In genomic region chr12:86484473-86484872, GRCh38 we compare ENCODE assay signal across 27 cellular contexts.
A peak's percentile ranks its signal among the peaks of the same experiment; 100 is the strongest.
DNase-seq lines count a peak whose midpoint lies in the region; ATAC-seq, FAIRE-seq and TF ChIP-seq lines count a peak whose summit lies in the region.
"Had no signal": no experiment of that assay in that cellular context is flagged by ENCODE, and none has a peak within 500 bp of the region (broad histone marks: within the 10 kb centered on the region; RNA-seq: fewer than 3 reads in every experiment).

No MANE protein-coding gene starts in this region.

- no peaks in the 10 kb centered on the region for H3K27me3 ChIP-seq in H1 (replicated peaks in 1 of 4; ENCODE audit: control insufficient read depth in 3 of 4, extremely low read depth in 1 of 4, insufficient read depth in 3 of 4, low read length in 3 of 4)
- no peaks in the 10 kb centered on the region for H3K27me3 ChIP-seq in stomach
- no peaks in the 10 kb centered on the region for H3K27me3 ChIP-seq in tibial nerve
- H3K27me3 ChIP-seq: BE2C, BLaER1 had no signal

- peak; percentile 8 for ATAC-seq in stimulated activated memory B cell treated with anti-CD40 and anti-IgM and Interleukin-4, amounts not matched to agents 10 μg/mL and 1 μg/mL and 100 μg/mL, for 72 hours
- no peak for ATAC-seq in HG03460 (IDR thresholded peaks at IDR 0.05; ENCODE audit: unreplicated experiment)

- H4K5ac ChIP-seq in H1 (ENCODE audit: insufficient read length, low read depth, low read length): no peak overlapping the region

- no peak for DNase-seq in H1 (ENCODE audit: low read depth in 1 of 2, low spot score in 2 of 2)
- DNase-seq in posterior vena cava (ENCODE audit: low spot score): peak; percentile 66
- no peak for DNase-seq in stomach
- no peak for DNase-seq in T-helper 1 cell
- no peak for DNase-seq in tibial nerve (ENCODE audit: low spot score in 2 of 2)
- DNase-seq: 8988T; ACHN; BE2C; C1 segment of cervical spinal cord; CD4-positive, alpha-beta memory T cell; CD4-positive, CD25-positive, alpha-beta regulatory T cell; CD8-positive, alpha-beta memory T cell; COR-L47; DMS 273 treated with DMSO at 0.1 percent for 48 hours; DMS153; DMS79; DND-41; EL; GDM1 had no signal

- intact Hi-C loops in posterior vena cava (cut with DNase I) (no loop called here), stomach (cut with DNase I; ENCODE audit: low total_unique reads) (no loop called here)

- no peaks in the 10 kb centered on the region for H3K23me2 ChIP-seq in H1 (ENCODE audit: low read depth, low read length)

- no peak overlapping the region for H3K4me3 Mint-ChIP-seq in stimulated activated memory B cell treated with anti-CD40 and anti-IgM and Interleukin-4, amounts not matched to agents 10 μg/mL and 1 μg/mL and 100 μg/mL, for 72 hours
- H3K4me3 Mint-ChIP-seq: CD14-positive monocyte; CD4-positive, alpha-beta memory T cell; CD4-positive, CD25-positive, alpha-beta regulatory T cell; CD8-positive, alpha-beta memory T cell had no signal

- no peak for TF ChIP-seq POLR2A in H1 (IDR thresholded peaks at IDR 0.05; ENCODE audit: control extremely low read depth in 1 of 2, low read depth in 2 of 2, low read length in 2 of 2)
- TF ChIP-seq POLR2A in stomach (IDR thresholded peaks at IDR 0.05): no peak
- no peak for TF ChIP-seq POLR2A in tibial nerve (IDR thresholded peaks at IDR 0.05)

- H3K9me3 ChIP-seq in H1 (ENCODE audit: insufficient read depth in 2 of 2, low read depth in 1 of 2, low read length in 1 of 2) (no peaks in the 10 kb centered on the region), stomach (peaks cover 0 to 14% (median 3%) of the 10 kb centered on the region in 4 donors), tibial nerve (peaks cover 0 to 6% (median 0%) of the 10 kb centered on the region in 4 donors)
- H3K9me3 ChIP-seq: BE2C had no signal

- TF ChIP-seq CTCF in 22Rv1 (IDR thresholded peaks at IDR 0.05): no peak
- TF ChIP-seq CTCF in H1 (IDR thresholded peaks at IDR 0.05; ENCODE audit: control extremely low read depth in 1 of 3, insufficient read depth in 1 of 3, low read depth in 1 of 3, low read length in 3 of 3): no peak
- no peak for TF ChIP-seq CTCF in stomach (IDR thresholded peaks at IDR 0.05)
- no peak for TF ChIP-seq CTCF in tibial nerve (IDR thresholded peaks at IDR 0.05)

- H2BK20ac ChIP-seq in H1 (ENCODE audit: low read length): no peak overlapping the region

- no peaks in the 10 kb centered on the region for H3K79me2 ChIP-seq in H1 (ENCODE audit: control insufficient read depth in 1 of 2, insufficient read depth in 2 of 2, low read length in 2 of 2)

- H3K36me3 ChIP-seq in H1 (ENCODE audit: control insufficient read depth in 2 of 4, insufficient read depth in 4 of 4, low read length in 3 of 4) (no peaks in the 10 kb centered on the region; a peak in 1 of 8 replicates), stomach (no peaks in the 10 kb centered on the region), tibial nerve (no peaks in the 10 kb centered on the region)
- H3K36me3 ChIP-seq: BE2C, BLaER1 had no signal

- H3K18ac ChIP-seq in H1 (ENCODE audit: extremely low read depth, low read length): no peak overlapping the region

- H3K4me1 ChIP-seq in H1 (replicated peaks in 1 of 4; ENCODE audit: control insufficient read depth in 3 of 4, insufficient read depth in 4 of 4, low read length in 3 of 4): peaks cover 0 to 3% (median 0%) of the 10 kb centered on the region in 4 experiments; a peak in 1 of 7 replicates
- no peaks in the 10 kb centered on the region for H3K4me1 ChIP-seq in stomach
- no peaks in the 10 kb centered on the region for H3K4me1 ChIP-seq in tibial nerve
- H3K4me1 ChIP-seq: BE2C, BLaER1 had no signal

- no peak overlapping the region for H3K27ac Mint-ChIP-seq in stimulated activated memory B cell treated with anti-CD40 and anti-IgM and Interleukin-4, amounts not matched to agents 10 μg/mL and 1 μg/mL and 100 μg/mL, for 72 hours
- H3K27ac Mint-ChIP-seq: CD14-positive monocyte; CD4-positive, alpha-beta memory T cell; CD4-positive, CD25-positive, alpha-beta regulatory T cell; CD8-positive, alpha-beta memory T cell had no signal

- POLR2A ChIA-PET in H1 (lab: Charles Lee; ENCODE audit: partially characterized antibody): interaction anchor here (0.6 kb wide), 1 partner anchor 449 kb away, joined by 4 read pairs; no protein-coding TSS in a partner anchor

- no peak overlapping the region for H3K4me2 ChIP-seq in H1 (ENCODE audit: insufficient read depth in 1 of 2, low read depth in 2 of 2, low read length in 2 of 2)
- H3K4me2 ChIP-seq: BLaER1 had no signal

- no peaks in the 10 kb centered on the region for H4K20me1 ChIP-seq in H1 (replicated peaks in 1 of 2; ENCODE audit: control insufficient read depth in 1 of 2, insufficient read depth in 2 of 2, low read length in 2 of 2)
- H4K20me1 ChIP-seq: BLaER1 had no signal

- TF ChIP-seq EP300 in H1 (IDR thresholded peaks at IDR 0.05; ENCODE audit: borderline replicate concordance in 1 of 2, low read depth in 2 of 2, low read length in 2 of 2): no peak
- TF ChIP-seq EP300 in stomach (IDR thresholded peaks at IDR 0.05): no peak
- TF ChIP-seq EP300 in tibial nerve (IDR thresholded peaks at IDR 0.05): no peak

- H3K23ac ChIP-seq in H1 (ENCODE audit: insufficient read length): no peak overlapping the region

- H2AK5ac ChIP-seq in H1 (ENCODE audit: low read depth, low read length): no peak overlapping the region

- H2BK5ac ChIP-seq in H1 (ENCODE audit: low read depth, low read length): no peak overlapping the region

- no peak overlapping the region for H3K56ac ChIP-seq in H1 (replicated peaks; ENCODE audit: insufficient read length, low read depth, low read length)

- H3K27me3 Mint-ChIP-seq in stimulated activated memory B cell treated with anti-CD40 and anti-IgM and Interleukin-4, amounts not matched to agents 10 μg/mL and 1 μg/mL and 100 μg/mL, for 72 hours: no peaks in the 10 kb centered on the region
- H3K27me3 Mint-ChIP-seq: CD4-positive, alpha-beta memory T cell; CD4-positive, CD25-positive, alpha-beta regulatory T cell; CD8-positive, alpha-beta memory T cell had no signal

- no peak overlapping the region for H3K4ac ChIP-seq in H1 (replicated peaks; ENCODE audit: insufficient read length, low read depth, low read length)

- H3K9me3 Mint-ChIP-seq in stimulated activated memory B cell treated with anti-CD40 and anti-IgM and Interleukin-4, amounts not matched to agents 10 μg/mL and 1 μg/mL and 100 μg/mL, for 72 hours: peaks cover 6% of the 10 kb centered on the region

- H3K79me1 ChIP-seq in H1 (ENCODE audit: low read depth, low read length): no peaks in the 10 kb centered on the region

- no peak overlapping the region for H2BK120ac ChIP-seq in H1 (replicated peaks; ENCODE audit: low read depth, low read length)

- no peak overlapping the region for H3K9ac ChIP-seq in H1 (replicated peaks in 1 of 4; ENCODE audit: extremely low read depth in 1 of 4, low read depth in 3 of 4, low read length in 3 of 4)
- H3K9ac ChIP-seq: BLaER1 had no signal

- H4K8ac ChIP-seq in H1 (ENCODE audit: extremely low read depth, insufficient read depth, low read length): peak overlapping the region; percentile 48

- H3K36me3 Mint-ChIP-seq in stimulated activated memory B cell treated with anti-CD40 and anti-IgM and Interleukin-4, amounts not matched to agents 10 μg/mL and 1 μg/mL and 100 μg/mL, for 72 hours: no peaks in the 10 kb centered on the region
- H3K36me3 Mint-ChIP-seq: CD14-positive monocyte; CD4-positive, alpha-beta memory T cell; CD4-positive, CD25-positive, alpha-beta regulatory T cell; CD8-positive, alpha-beta memory T cell had no signal

- no peak overlapping the region for H2BK15ac ChIP-seq in H1 (ENCODE audit: low read length)

- WGBS in H1 (ENCODE audit: extremely low coverage in 1 of 2, insufficient coverage in 1 of 2, insufficient read length in 1 of 2, insufficient replicate concordance in 2 of 2, low coverage in 1 of 2, low lambda C conversion rate in 2 of 2, missing lambda C conversion rate in 1 of 2), 2 experiments: 90% methylated on average over 4 of the region's 4 CpGs; no CpG with 5 or more reads in 1 of the 2 experiments
- 70 to 92% (median 78%) methylated on average over 1 to 4 of the region's 4 CpGs for WGBS in stomach, 5 donors
- 89 to 94% methylated on average over 4 of the region's 4 CpGs for WGBS in tibial nerve, 2 donors

- no peak overlapping the region for H2BK12ac ChIP-seq in H1 (ENCODE audit: low read depth, low read length)

- CTCF ChIA-PET in H1 (lab: Charles Lee; ENCODE audit: partially characterized antibody): interaction anchor here (0.6 to 1.2 kb wide), 2 partner anchors 10 to 16 kb away, joined by 3 read pairs; no protein-coding TSS in a partner anchor

- no peaks in the 10 kb centered on the region for H3K4me1 Mint-ChIP-seq in stimulated activated memory B cell treated with anti-CD40 and anti-IgM and Interleukin-4, amounts not matched to agents 10 μg/mL and 1 μg/mL and 100 μg/mL, for 72 hours
- H3K4me1 Mint-ChIP-seq: CD14-positive monocyte; CD4-positive, alpha-beta memory T cell; CD4-positive, CD25-positive, alpha-beta regulatory T cell; CD8-positive, alpha-beta memory T cell had no signal

- H3K4me3 ChIP-seq in H1 (ENCODE audit: extremely low read depth in 1 of 4, insufficient read depth in 2 of 4, low read depth in 3 of 4, low read length in 4 of 4) (no peak overlapping the region), stomach (no peak overlapping the region), tibial nerve (no peak overlapping the region)
- H3K4me3 ChIP-seq: BLaER1 had no signal

- no peak for FAIRE-seq in H1 (lab: Jason Lieb, UNC)
- FAIRE-seq: A204.1, GM12891, GM19239 had no signal

- no peak for TF ChIP-seq RAD21 in H1 (IDR thresholded peaks at IDR 0.05 in 1 of 2, conservative IDR thresholded peaks at IDR 0.05 in 1 of 2; ENCODE audit: low read depth in 2 of 2, low read length in 2 of 2)

- H3K27ac ChIP-seq in 22Rv1: peak overlapping the region; percentile 54
- no peak overlapping the region for H3K27ac ChIP-seq in H1 (ENCODE audit: low read depth, low read length)
- no peak overlapping the region for H3K27ac ChIP-seq in stomach
- H3K27ac ChIP-seq in tibial nerve: no peak overlapping the region
- H3K27ac ChIP-seq: BLaER1 had no signal

- peak overlapping the region; percentile 88 for H2AFZ ChIP-seq in H1 (ENCODE audit: low read length)

- no peak overlapping the region for H3K14ac ChIP-seq in H1 (ENCODE audit: insufficient read length)

- peak overlapping the region; percentile 6 for H4K91ac ChIP-seq in H1 (replicated peaks; ENCODE audit: insufficient read length, low read length)

TF ChIP-seq in H1, 55 proteins besides CTCF, POLR2A, EP300 and RAD21 (continues in another document):
- TF ChIP-seq GTF2F1 (IDR thresholded peaks at IDR 0.05; ENCODE audit: borderline replicate concordance, low read depth, low read length): no peak
- TF ChIP-seq POLR2AphosphoS5 (IDR thresholded peaks at IDR 0.05; ENCODE audit: low read depth, low read length): no peak
- no peak for TF ChIP-seq SIRT6 (IDR thresholded peaks at IDR 0.05; ENCODE audit: low read length)
- TF ChIP-seq ASH2L (IDR thresholded peaks at IDR 0.05; ENCODE audit: low read length): no peak
- TF ChIP-seq SP1 (IDR thresholded peaks at IDR 0.05; ENCODE audit: low read depth, low read length): no peak
- no peak for TF ChIP-seq SUZ12 (IDR thresholded peaks at IDR 0.05; ENCODE audit: low read length)
- no peak for TF ChIP-seq SAP30 (IDR thresholded peaks at IDR 0.05; ENCODE audit: insufficient read depth, insufficient replicate concordance, low read length)
- no peak for TF ChIP-seq RFX5 (IDR thresholded peaks at IDR 0.05; ENCODE audit: borderline replicate concordance, low read depth, low read length)
- TF ChIP-seq TEAD4 (IDR thresholded peaks at IDR 0.05; ENCODE audit: low read depth, low read length): no peak
